ENCODE assay signal across 8 cellular contexts in genomic region chr15:45276851-45277250, GRCh38. TPM values are rescaled to one million over a fixed set of nuclear protein-coding genes. Genes with fewer than 3 reads are reported as not detected.
DNase-seq lines count a peak whose midpoint lies in the region; ATAC-seq and TF ChIP-seq lines count a peak whose summit lies in the region.

No MANE protein-coding gene starts in this region.

- H3K56ac ChIP-seq in mesendoderm (ENCODE audit: low read length), result no peak overlapping the region

- no peak overlapping the region for H4K5ac ChIP-seq in mesendoderm (ENCODE audit: low read length)

- in situ Hi-C loops in brain microvascular endothelial cell (cut with HindIII; ENCODE audit: low pct_ligation_motif_present, low sequenced_read_pairs), result no loop called here

- no peaks in the 10 kb centered on the region for H3K4me1 ChIP-seq in mesendoderm (ENCODE audit: control insufficient read depth, low read depth, low read length)

- no CpG with 5 or more reads among the region's 2 CpGs for WGBS in mesendoderm (ENCODE audit: extremely low coverage, insufficient coverage, low lambda C conversion rate)

- H3K18ac ChIP-seq in mesendoderm (ENCODE audit: low read length), result no peak overlapping the region

- no peak overlapping the region for H2BK120ac ChIP-seq in mesendoderm (ENCODE audit: low read depth, low read length)

- no peak overlapping the region for H3K9ac ChIP-seq in mesendoderm (ENCODE audit: low read length)

- no peaks in the 10 kb centered on the region for H3K79me1 ChIP-seq in mesendoderm (ENCODE audit: low read length)

- H2BK5ac ChIP-seq in mesendoderm (ENCODE audit: low read length), result no peak overlapping the region

- H3K79me2 ChIP-seq in mesendoderm (ENCODE audit: control insufficient read depth, insufficient read depth, low read length), result no peaks in the 10 kb centered on the region

- no peak overlapping the region for H2AK5ac ChIP-seq in mesendoderm (ENCODE audit: low read length)

- H3K4me3 ChIP-seq in GM12864 (ENCODE audit: low read depth, low read length), result no peak overlapping the region
- H3K4me3 ChIP-seq in brain microvascular endothelial cell (ENCODE audit: low read depth, low read length), result no peak overlapping the region
- H3K4me3 ChIP-seq in mesendoderm (ENCODE audit: low read length), result no peak overlapping the region

- DNase-seq in GM12864 (ENCODE audit: low read depth), result no peak
- DNase-seq in NCI-H1694 (lab: John Stamatoyannopoulos, UW), result peak; percentile 45
- no peak for DNase-seq in brain microvascular endothelial cell
- peak; percentile 34 for DNase-seq in mesendoderm
- DNase-seq in GM19240 (ENCODE audit: insufficient read length, low spot score), result no peak
- no peak for DNase-seq in mucosa of gallbladder (ENCODE audit: low spot score)
- DNase-seq in 8988T, result no peak

- H3K27ac ChIP-seq in brain microvascular endothelial cell (no peak overlapping the region), mesendoderm (ENCODE audit: low read depth, low read length) (no peak overlapping the region)

- no peak overlapping the region for H3K4ac ChIP-seq in mesendoderm (ENCODE audit: low read depth, low read length)

- H4K8ac ChIP-seq in mesendoderm (ENCODE audit: low read depth, low read length), result no peak overlapping the region

- no peak overlapping the region for H2BK15ac ChIP-seq in mesendoderm (replicated peaks; ENCODE audit: low read depth)

- TF ChIP-seq CTCF in GM12864 (IDR thresholded peaks at IDR 0.05; ENCODE audit: low read depth, low read length, missing control alignments) (peak; percentile 45), brain microvascular endothelial cell (IDR thresholded peaks at IDR 0.05; ENCODE audit: low read depth, low read length, missing control alignments) (peak; percentile 47)

- H3K23ac ChIP-seq in mesendoderm (ENCODE audit: low read length), result no peak overlapping the region

- H3K36me3 ChIP-seq in brain microvascular endothelial cell (replicated peaks), result no peaks in the 10 kb centered on the region
- no peaks in the 10 kb centered on the region for H3K36me3 ChIP-seq in mesendoderm (ENCODE audit: control insufficient read depth, insufficient read depth, low read length)

- H3K27me3 ChIP-seq in brain microvascular endothelial cell (replicated peaks) (no peaks in the 10 kb centered on the region), mesendoderm (ENCODE audit: insufficient read depth, low read length, poor library complexity) (no peaks in the 10 kb centered on the region)

- no peak for ATAC-seq in HG03342 (IDR thresholded peaks at IDR 0.05; ENCODE audit: unreplicated experiment)

- H3K4me2 ChIP-seq in mesendoderm (ENCODE audit: low read length), result no peak overlapping the region

RNA-seq across cellular contexts. Expression of gene SLC28A2, which starts 24.8 kb away (rescaled TPM):
- 0.08 TPM for polyA plus RNA-seq in mesendoderm (2013, experiment 1 of 2)
- 0.13 TPM for polyA plus RNA-seq in mesendoderm (2013, experiment 2 of 2)
- 86.6 TPM for total RNA-seq in mucosa of gallbladder

Comparison
In these comparisons a context has a peak if more than half of its experiments do, and no peak if none do; other contexts are left out.
1. DNase-seq: peak in NCI-H1694 (single experiment) and mesendoderm (single experiment); none in GM12864 (single experiment), brain microvascular endothelial cell (single experiment), GM19240 (single experiment), mucosa of gallbladder (single experiment) and 8988T (single experiment).